ENCODE assay signal across 8 cellular contexts in the genomic region with DNA sequence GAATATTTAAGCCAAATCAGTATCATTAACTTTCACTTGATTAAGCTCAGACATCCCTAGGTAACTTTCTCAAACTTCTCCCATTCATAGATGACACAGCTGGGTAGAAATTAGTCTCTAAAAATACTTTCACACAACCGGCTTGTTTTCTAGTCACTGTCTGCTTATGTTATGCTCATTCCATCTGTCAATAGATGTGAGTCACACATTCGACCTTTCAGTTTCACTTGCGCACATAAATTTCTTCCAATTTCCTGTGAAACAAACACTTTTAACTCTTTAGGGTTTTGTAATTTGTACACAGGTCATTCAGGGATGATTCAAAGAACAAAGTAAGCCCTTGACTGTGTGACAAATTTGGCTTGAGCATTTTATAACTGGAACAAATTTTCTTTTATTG.
DNase-seq lines count a peak whose midpoint lies in the region; ATAC-seq lines count a peak whose summit lies in the region.

No MANE protein-coding gene starts in this region.

- no CpG with 5 or more reads among the region's 3 CpGs for WGBS in neuronal stem cell (ENCODE audit: extremely low coverage in 2 of 2, insufficient read length in 2 of 2, insufficient replicate concordance in 1 of 2), 2 donors

- no peak overlapping the region for H3K23ac ChIP-seq in neuronal stem cell (ENCODE audit: low read depth, low read length, poor library complexity)

- H2AFZ ChIP-seq in neuronal stem cell (ENCODE audit: low read length), result peak overlapping the region; percentile 59

- DNase-seq in RKO (ENCODE audit: low spot score) (peak; percentile 27), neuronal stem cell (ENCODE audit: low spot score) (no peak), caudate nucleus (lab: John Stamatoyannopoulos, UW) (no peak), OCI-M2 (lab: John Stamatoyannopoulos, UW; ENCODE audit: unreplicated experiment) (no peak), cerebellar nuclear complex (lab: John Stamatoyannopoulos, UW) (no peak)
- DNase-seq in activated CD4-positive, alpha-beta T cell treated with anti-CD3 and anti-CD28 coated beads for 1 hour, result no peak

- no peak overlapping the region for H2BK15ac ChIP-seq in neuronal stem cell (ENCODE audit: low read length)

- no peak overlapping the region for H4K8ac ChIP-seq in neuronal stem cell (ENCODE audit: low read depth, low read length)

- H4K91ac ChIP-seq in neuronal stem cell (ENCODE audit: low read depth, low read length, poor library complexity), result no peak overlapping the region

- no peak overlapping the region for H2BK12ac ChIP-seq in neuronal stem cell (ENCODE audit: low read length)

- no peak overlapping the region for H3K14ac ChIP-seq in neuronal stem cell (ENCODE audit: low read length)

- H3K36me3 ChIP-seq in neuronal stem cell (replicated peaks in 1 of 2; ENCODE audit: control insufficient read depth in 2 of 2, insufficient read depth in 2 of 2, low read length in 2 of 2), result no peaks in the 10 kb centered on the region

- H3K9me3 ChIP-seq in neuronal stem cell (replicated peaks in 1 of 2; ENCODE audit: control insufficient read depth in 2 of 2, insufficient read depth in 1 of 2, low read depth in 1 of 2, low read length in 2 of 2), result no peaks in the 10 kb centered on the region

- no peaks in the 10 kb centered on the region for H3K27me3 ChIP-seq in neuronal stem cell (ENCODE audit: control insufficient read depth in 3 of 3, insufficient read depth in 3 of 3, low read depth in 1 of 3, low read length in 3 of 3)

- no peak overlapping the region for H3K4me3 ChIP-seq in neuronal stem cell (ENCODE audit: low read length in 2 of 2)

- H3K4me1 ChIP-seq in neuronal stem cell (ENCODE audit: control insufficient read depth in 2 of 2, insufficient read depth in 1 of 2, low read depth in 1 of 2, low read length in 2 of 2), result no peaks in the 10 kb centered on the region

- H3K9ac ChIP-seq in neuronal stem cell (ENCODE audit: low read depth, low read length, poor library complexity), result no peak overlapping the region

- H2AK5ac ChIP-seq in neuronal stem cell (ENCODE audit: low read depth, low read length), result no peak overlapping the region

- H3K27ac ChIP-seq in neuronal stem cell (replicated peaks; ENCODE audit: low read length) (no peak overlapping the region), caudate nucleus (ENCODE audit: low read depth, low read length) (no peak overlapping the region)

- H2BK5ac ChIP-seq in neuronal stem cell (ENCODE audit: low read length), result no peak overlapping the region

- H3K18ac ChIP-seq in neuronal stem cell (ENCODE audit: low read length), result no peak overlapping the region

- no peak overlapping the region for H3K4ac ChIP-seq in neuronal stem cell (ENCODE audit: low read length)

- H3K4me2 ChIP-seq in neuronal stem cell (ENCODE audit: insufficient read depth, low read length, poor library complexity, severe bottlenecking), result no peak overlapping the region

- H3K79me1 ChIP-seq in neuronal stem cell (ENCODE audit: low read depth, low read length), result no peaks in the 10 kb centered on the region

- ATAC-seq in GM18861 (IDR thresholded peaks at IDR 0.05; ENCODE audit: unreplicated experiment) (peak; percentile 99), HG02798 (IDR thresholded peaks at IDR 0.05; ENCODE audit: poor library complexity, unreplicated experiment) (peak; percentile 96)

- H2BK120ac ChIP-seq in neuronal stem cell (ENCODE audit: low read depth, low read length), result no peak overlapping the region
